Comparison of ENCODE assay signal across 24 cellular contexts in genomic region chr7:111390000-111390399, GRCh38.
"Had no signal": no experiment of that assay in that cellular context is flagged by ENCODE, and none has a peak within 500 bp of the region (broad histone marks: within the 10 kb centered on the region; RNA-seq: fewer than 3 reads in every experiment).

No MANE protein-coding gene starts in this region.

- H3K9ac ChIP-seq: neural progenitor cell had no signal

- H3K36me3 ChIP-seq: esophagus muscularis mucosa, gastroesophageal sphincter, neural progenitor cell, ovary, right atrium auricular region, sigmoid colon, suprapubic skin, thyroid gland, upper lobe of left lung, vagina had no signal

- H3K4me3 ChIP-seq: dorsolateral prefrontal cortex, esophagus muscularis mucosa, gastroesophageal sphincter, lung, neural progenitor cell, ovary, right atrium auricular region, sigmoid colon, skin epidermis, suprapubic skin, thyroid gland, upper lobe of left lung, vagina had no signal

- H3K36me3 Mint-ChIP-seq: natural killer cell treated with Interleukin-12 subunit alpha and Interleukin-12 subunit beta and Interleukin-15 and Interleukin-18, amount 100 ng/mL, for 72 hours had no signal

- H3K27me3 ChIP-seq: dorsolateral prefrontal cortex, esophagus muscularis mucosa, gastroesophageal sphincter, neural progenitor cell, ovary, right atrium auricular region, sigmoid colon, suprapubic skin, thyroid gland, upper lobe of left lung, vagina had no signal

- H3K27ac ChIP-seq: dorsolateral prefrontal cortex, epithelial cell of prostate, esophagus muscularis mucosa, gastroesophageal sphincter, neural progenitor cell, ovary, right atrium auricular region, sigmoid colon, skin epidermis, suprapubic skin, thyroid gland, upper lobe of left lung, vagina had no signal

- ATAC-seq: gastroesophageal sphincter; left colon; left ventricle myocardium superior; natural killer cell treated with Interleukin-12 subunit alpha and Interleukin-12 subunit beta and Interleukin-15 and Interleukin-18, amount 100 ng/mL, for 72 hours; stimulated activated naive CD8-positive, alpha-beta T cell treated with anti-CD3 and anti-CD28 coated beads, Interleukin-15, Interleukin-2, amounts not matched to agents 100 U/mL and 50 U/mL, for 24 hours had no signal

- DNase-seq: cortex of kidney; dorsolateral prefrontal cortex; effector memory CD4-positive, alpha-beta T cell; glutamatergic neuron; left colon; left ventricle myocardium superior; mesenchymal stem cell; midbrain; nucleus accumbens; ovary; sigmoid colon; stimulated activated naive CD8-positive, alpha-beta T cell treated with anti-CD3 and anti-CD28 coated beads, Interleukin-15, Interleukin-2, amounts not matched to agents 100 U/mL and 50 U/mL, for 24 hours; thyroid gland; upper lobe of left lung had no signal

- H3K4me2 ChIP-seq: neural progenitor cell had no signal

- H3K4me1 ChIP-seq: thyroid gland had no signal

- H3K9me3 ChIP-seq: esophagus muscularis mucosa, gastroesophageal sphincter, ovary, right atrium auricular region, sigmoid colon, suprapubic skin, thyroid gland, upper lobe of left lung, vagina had no signal

- H2AFZ ChIP-seq: neural progenitor cell had no signal

- H3K27ac Mint-ChIP-seq: natural killer cell treated with Interleukin-12 subunit alpha and Interleukin-12 subunit beta and Interleukin-15 and Interleukin-18, amount 100 ng/mL, for 72 hours; neural progenitor cell had no signal

- H3K27me3 Mint-ChIP-seq: natural killer cell treated with Interleukin-12 subunit alpha and Interleukin-12 subunit beta and Interleukin-15 and Interleukin-18, amount 100 ng/mL, for 72 hours had no signal

- H3K9me3 Mint-ChIP-seq: neural progenitor cell had no signal

- H3K4me3 Mint-ChIP-seq: natural killer cell treated with Interleukin-12 subunit alpha and Interleukin-12 subunit beta and Interleukin-15 and Interleukin-18, amount 100 ng/mL, for 72 hours; neural progenitor cell had no signal
